16 cellular contexts compared by ENCODE assay signal in genomic region chr6:150549577-150550184, GRCh38.
"Had no signal": no experiment of that assay in that cellular context is flagged by ENCODE, and none has a peak within 500 bp of the region (broad histone marks: within the 10 kb centered on the region; RNA-seq: fewer than 3 reads in every experiment).

No MANE protein-coding gene starts in this region.

- H3K27ac ChIP-seq: adrenal gland, brain microvascular endothelial cell, hepatocyte, neutrophil, psoas muscle, suprapubic skin had no signal

- H3K4me3 ChIP-seq: adrenal gland, hepatocyte, lung, psoas muscle, suprapubic skin had no signal

- DNase-seq: activated CD4-positive, alpha-beta T cell treated with anti-CD3 and anti-CD28 coated beads, Interleukin-2, amount 50 U/mL, for 1 hour; activated naive CD4-positive, alpha-beta T cell treated with anti-CD3 and anti-CD28 coated beads, Interleukin-2, amount 50 U/mL, for 16 hours; adrenal gland; brain microvascular endothelial cell; effector memory CD8-positive, alpha-beta T cell; erythroblast; left cardiac atrium; naive B cell; psoas muscle; stimulated activated CD4-positive, alpha-beta T cell treated with anti-CD3 and anti-CD28 coated beads, Interleukin-12 subunit alpha, Interleukin-12 subunit beta, amount 100 ng/mL, for 4 hours; stimulated activated naive CD4-positive, alpha-beta T cell treated with Interleukin-2 at 50 U/mL for 16 hours had no signal

- H3K9me3 ChIP-seq: adrenal gland, neutrophil, psoas muscle, suprapubic skin had no signal

- ATAC-seq: effector memory CD8-positive, alpha-beta T cell; left cardiac atrium; psoas muscle; sciatic nerve had no signal

- H3K4me1 ChIP-seq: adrenal gland, psoas muscle had no signal

- H3K27me3 ChIP-seq: adrenal gland, hepatocyte, suprapubic skin had no signal

- H3K36me3 ChIP-seq: adrenal gland, brain microvascular endothelial cell, neutrophil, suprapubic skin had no signal
